Comparison of ENCODE assay signal across 1 cellular context in genomic region chr2:208295834-208296233, GRCh38.
A peak's percentile ranks its signal among the peaks of the same experiment; 100 is the strongest.
TF ChIP-seq lines count a peak whose summit lies in the region.

No MANE protein-coding gene starts in this region.

TF ChIP-seq in HepG2, 621 proteins besides CTCF, POLR2A, EP300 and RAD21:
- TF ChIP-seq MIER2 (CRISPR knock-in tag; IDR thresholded peaks at IDR 0.05), result no peak
- TF ChIP-seq NFE2L2 (IDR thresholded peaks at IDR 0.05; ENCODE audit: low read length), result peak; percentile 53; the same call in 1 of the 2 replicates
- no peak for TF ChIP-seq ZNF234 (CRISPR knock-in tag; conservative IDR thresholded peaks at IDR 0.05)
